ENCODE assay signal across 1 cellular context in the genomic region with DNA sequence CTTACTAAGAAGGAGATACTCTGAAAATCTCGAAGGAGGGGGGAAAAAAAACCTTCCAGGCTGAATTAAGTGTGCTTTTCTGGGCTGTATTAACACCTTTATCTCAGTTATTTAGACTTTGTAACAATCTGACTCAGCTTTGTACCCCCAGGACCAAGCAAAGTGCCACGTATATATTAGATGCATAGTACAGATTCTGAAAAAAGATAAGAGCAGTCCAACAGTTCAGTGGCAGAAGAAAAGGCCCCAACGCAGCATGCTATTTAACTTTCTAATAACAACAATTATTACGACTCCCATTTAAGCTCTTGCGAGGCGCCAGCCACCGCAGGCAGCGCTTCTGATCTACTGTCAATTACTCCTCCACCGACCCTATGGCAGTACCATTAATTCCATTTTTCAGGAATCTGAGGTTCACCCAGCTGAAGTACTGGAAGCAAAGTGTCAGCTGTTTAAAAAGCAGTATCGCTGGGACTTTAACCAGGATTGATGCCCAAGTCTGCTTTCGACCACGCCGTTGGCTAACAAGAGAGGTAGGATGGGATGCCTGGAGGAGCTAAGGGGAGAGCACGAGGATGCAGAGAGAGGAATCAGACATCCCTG.
TF ChIP-seq lines count a peak whose summit lies in the region.

No MANE protein-coding gene starts in this region.

TF ChIP-seq in HepG2, 621 proteins besides CTCF, POLR2A, EP300 and RAD21 (continues in another document):
- TF ChIP-seq CHCHD3 (CRISPR knock-in tag; IDR thresholded peaks at IDR 0.05), result 0 out of 2 replicates have a peak, but pooled peaks have one; percentile 22
- no peak for TF ChIP-seq ZNF570 (CRISPR knock-in tag; IDR thresholded peaks at IDR 0.05; ENCODE audit: borderline replicate concordance)
- TF ChIP-seq ETV5 (CRISPR knock-in tag; IDR thresholded peaks at IDR 0.05; ENCODE audit: borderline replicate concordance), result no peak
- no peak for TF ChIP-seq AGO1 (IDR thresholded peaks at IDR 0.05; ENCODE audit: low read depth, low read length, poor library complexity, severe bottlenecking)
- peak; percentile 19; the same call in 1 of the 2 replicates for TF ChIP-seq ZNF777 (CRISPR knock-in tag; IDR thresholded peaks at IDR 0.05)
- peak; percentile 13; the same call in 1 of the 2 replicates for TF ChIP-seq ZNF788 (CRISPR knock-in tag; IDR thresholded peaks at IDR 0.05; ENCODE audit: borderline replicate concordance)
- TF ChIP-seq SRF (IDR thresholded peaks at IDR 0.05; ENCODE audit: low read depth, low read length), result no peak
- 0 out of 2 replicates have a peak, but pooled peaks have one; percentile 26 for TF ChIP-seq FOXC1 (CRISPR knock-in tag; IDR thresholded peaks at IDR 0.05; ENCODE audit: borderline replicate concordance)
- TF ChIP-seq, protein P1, sequence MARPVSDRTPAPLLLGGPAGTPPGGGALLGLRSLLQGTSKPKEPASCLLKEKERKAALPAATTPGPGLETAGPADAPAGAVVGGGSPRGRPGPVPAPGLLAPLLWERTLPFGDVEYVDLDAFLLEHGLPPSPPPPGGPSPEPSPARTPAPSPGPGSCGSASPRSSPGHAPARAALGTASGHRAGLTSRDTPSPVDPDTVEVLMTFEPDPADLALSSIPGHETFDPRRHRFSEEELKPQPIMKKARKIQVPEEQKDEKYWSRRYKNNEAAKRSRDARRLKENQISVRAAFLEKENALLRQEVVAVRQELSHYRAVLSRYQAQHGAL (CRISPR knock-in tag; IDR thresholded peaks at IDR 0.05; ENCODE audit: not compliant biosample characterization), result peak; percentile 38
- TF ChIP-seq, protein P2, sequence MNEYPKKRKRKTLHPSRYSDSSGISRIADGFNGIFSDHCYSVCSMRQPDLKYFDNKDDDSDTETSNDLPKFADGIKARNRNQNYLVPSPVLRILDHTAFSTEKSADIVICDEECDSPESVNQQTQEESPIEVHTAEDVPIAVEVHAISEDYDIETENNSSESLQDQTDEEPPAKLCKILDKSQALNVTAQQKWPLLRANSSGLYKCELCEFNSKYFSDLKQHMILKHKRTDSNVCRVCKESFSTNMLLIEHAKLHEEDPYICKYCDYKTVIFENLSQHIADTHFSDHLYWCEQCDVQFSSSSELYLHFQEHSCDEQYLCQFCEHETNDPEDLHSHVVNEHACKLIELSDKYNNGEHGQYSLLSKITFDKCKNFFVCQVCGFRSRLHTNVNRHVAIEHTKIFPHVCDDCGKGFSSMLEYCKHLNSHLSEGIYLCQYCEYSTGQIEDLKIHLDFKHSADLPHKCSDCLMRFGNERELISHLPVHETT (CRISPR knock-in tag; conservative IDR thresholded peaks at IDR 0.05), result 0 out of 2 replicates have a peak, but pooled peaks have one; percentile 12
- TF ChIP-seq LCORL (IDR thresholded peaks at IDR 0.05), result no peak
- peak; percentile 22; the same call in 1 of the 2 replicates for TF ChIP-seq LCORL (CRISPR knock-in tag; IDR thresholded peaks at IDR 0.05)
- no peak for TF ChIP-seq ZNF496 (CRISPR knock-in tag; IDR thresholded peaks at IDR 0.05; ENCODE audit: insufficient replicate concordance)
- 0 out of 2 replicates have a peak, but pooled peaks have one; percentile 19 for TF ChIP-seq TOPORS (CRISPR knock-in tag; IDR thresholded peaks at IDR 0.05)
- no peak for TF ChIP-seq POLR2AphosphoS2 (IDR thresholded peaks at IDR 0.05; ENCODE audit: low read depth, low read length)
- TF ChIP-seq, protein P3, sequence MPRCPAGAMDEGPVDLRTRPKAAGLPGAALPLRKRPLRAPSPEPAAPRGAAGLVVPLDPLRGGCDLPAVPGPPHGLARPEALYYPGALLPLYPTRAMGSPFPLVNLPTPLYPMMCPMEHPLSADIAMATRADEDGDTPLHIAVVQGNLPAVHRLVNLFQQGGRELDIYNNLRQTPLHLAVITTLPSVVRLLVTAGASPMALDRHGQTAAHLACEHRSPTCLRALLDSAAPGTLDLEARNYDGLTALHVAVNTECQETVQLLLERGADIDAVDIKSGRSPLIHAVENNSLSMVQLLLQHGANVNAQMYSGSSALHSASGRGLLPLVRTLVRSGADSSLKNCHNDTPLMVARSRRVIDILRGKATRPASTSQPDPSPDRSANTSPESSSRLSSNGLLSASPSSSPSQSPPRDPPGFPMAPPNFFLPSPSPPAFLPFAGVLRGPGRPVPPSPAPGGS (CRISPR knock-in tag; IDR thresholded peaks at IDR 0.05), result peak; percentile 32; the same call in 1 of the 2 replicates
- TF ChIP-seq NCOA5 (CRISPR knock-in tag; IDR thresholded peaks at IDR 0.05), result no peak
- no peak for TF ChIP-seq ZFP36L2 (CRISPR knock-in tag; IDR thresholded peaks at IDR 0.05)
- 0 out of 2 replicates have a peak, but pooled peaks have one; percentile 6 for TF ChIP-seq GATAD2A (CRISPR knock-in tag; IDR thresholded peaks at IDR 0.05)
- no peak for TF ChIP-seq HDAC2 (CRISPR knock-in tag; IDR thresholded peaks at IDR 0.05)
- TF ChIP-seq SCMH1 (CRISPR knock-in tag; IDR thresholded peaks at IDR 0.05; ENCODE audit: borderline replicate concordance), result no peak
- no peak for TF ChIP-seq ATF7-NPFF (CRISPR knock-in tag; IDR thresholded peaks at IDR 0.05; ENCODE audit: low read depth)
- TF ChIP-seq MAFF (IDR thresholded peaks at IDR 0.05; ENCODE audit: low read depth, low read length), result no peak
- peak; percentile 46; the same call in 1 of the 2 replicates for TF ChIP-seq ARID2 (CRISPR knock-in tag; IDR thresholded peaks at IDR 0.05; ENCODE audit: borderline replicate concordance)
- no peak for TF ChIP-seq ZNF550 (CRISPR knock-in tag; IDR thresholded peaks at IDR 0.05; ENCODE audit: borderline replicate concordance)
- TF ChIP-seq, protein P4, sequence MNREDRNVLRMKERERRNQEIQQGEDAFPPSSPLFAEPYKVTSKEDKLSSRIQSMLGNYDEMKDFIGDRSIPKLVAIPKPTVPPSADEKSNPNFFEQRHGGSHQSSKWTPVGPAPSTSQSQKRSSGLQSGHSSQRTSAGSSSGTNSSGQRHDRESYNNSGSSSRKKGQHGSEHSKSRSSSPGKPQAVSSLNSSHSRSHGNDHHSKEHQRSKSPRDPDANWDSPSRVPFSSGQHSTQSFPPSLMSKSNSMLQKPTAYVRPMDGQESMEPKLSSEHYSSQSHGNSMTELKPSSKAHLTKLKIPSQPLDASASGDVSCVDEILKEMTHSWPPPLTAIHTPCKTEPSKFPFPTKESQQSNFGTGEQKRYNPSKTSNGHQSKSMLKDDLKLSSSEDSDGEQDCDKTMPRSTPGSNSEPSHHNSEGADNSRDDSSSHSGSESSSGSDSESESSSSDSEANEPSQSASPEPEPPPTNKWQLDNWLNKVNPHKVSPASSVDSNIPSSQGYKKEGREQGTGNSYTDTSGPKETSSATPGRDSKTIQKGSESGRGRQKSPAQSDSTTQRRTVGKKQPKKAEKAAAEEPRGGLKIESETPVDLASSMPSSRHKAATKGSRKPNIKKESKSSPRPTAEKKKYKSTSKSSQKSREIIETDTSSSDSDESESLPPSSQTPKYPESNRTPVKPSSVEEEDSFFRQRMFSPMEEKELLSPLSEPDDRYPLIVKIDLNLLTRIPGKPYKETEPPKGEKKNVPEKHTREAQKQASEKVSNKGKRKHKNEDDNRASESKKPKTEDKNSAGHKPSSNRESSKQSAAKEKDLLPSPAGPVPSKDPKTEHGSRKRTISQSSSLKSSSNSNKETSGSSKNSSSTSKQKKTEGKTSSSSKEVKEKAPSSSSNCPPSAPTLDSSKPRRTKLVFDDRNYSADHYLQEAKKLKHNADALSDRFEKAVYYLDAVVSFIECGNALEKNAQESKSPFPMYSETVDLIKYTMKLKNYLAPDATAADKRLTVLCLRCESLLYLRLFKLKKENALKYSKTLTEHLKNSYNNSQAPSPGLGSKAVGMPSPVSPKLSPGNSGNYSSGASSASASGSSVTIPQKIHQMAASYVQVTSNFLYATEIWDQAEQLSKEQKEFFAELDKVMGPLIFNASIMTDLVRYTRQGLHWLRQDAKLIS (CRISPR knock-in tag; IDR thresholded peaks at IDR 0.05), result 0 out of 2 replicates have a peak, but pooled peaks have one; percentile 12
- peak; percentile 20 for TF ChIP-seq ASH2L (IDR thresholded peaks at IDR 0.05; ENCODE audit: insufficient read length, low read depth, low read length)
- 0 out of 2 replicates have a peak, but pooled peaks have one; percentile 1 for TF ChIP-seq ZNF776 (CRISPR knock-in tag; IDR thresholded peaks at IDR 0.05)
- TF ChIP-seq ZNF549 (CRISPR knock-in tag; IDR thresholded peaks at IDR 0.05), result no peak
- TF ChIP-seq, protein P5, sequence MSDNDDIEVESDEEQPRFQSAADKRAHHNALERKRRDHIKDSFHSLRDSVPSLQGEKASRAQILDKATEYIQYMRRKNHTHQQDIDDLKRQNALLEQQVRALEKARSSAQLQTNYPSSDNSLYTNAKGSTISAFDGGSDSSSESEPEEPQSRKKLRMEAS (IDR thresholded peaks at IDR 0.05), result peak; percentile 28; the same call in 1 of the 2 replicates
- no peak for TF ChIP-seq ZNF781 (CRISPR knock-in tag; IDR thresholded peaks at IDR 0.05; ENCODE audit: borderline replicate concordance, not compliant biosample characterization)
- no peak for TF ChIP-seq YEATS4 (CRISPR knock-in tag; IDR thresholded peaks at IDR 0.05; ENCODE audit: borderline replicate concordance)
- TF ChIP-seq THYN1 (CRISPR knock-in tag; IDR thresholded peaks at IDR 0.05; ENCODE audit: borderline replicate concordance, low read depth), result no peak
- TF ChIP-seq ZNF124 (CRISPR knock-in tag; IDR thresholded peaks at IDR 0.05), result no peak
- no peak for TF ChIP-seq ZNF10 (CRISPR knock-in tag; IDR thresholded peaks at IDR 0.05; ENCODE audit: borderline replicate concordance, low read depth)
- TF ChIP-seq GATAD1 (CRISPR knock-in tag; IDR thresholded peaks at IDR 0.05), result 0 out of 2 replicates have a peak, but pooled peaks have one; percentile 14
- TF ChIP-seq FOXA3 (CRISPR knock-in tag; IDR thresholded peaks at IDR 0.05), result no peak
- TF ChIP-seq REPIN1 (CRISPR knock-in tag; IDR thresholded peaks at IDR 0.05; ENCODE audit: borderline replicate concordance, low read depth), result no peak
- TF ChIP-seq, protein P6, sequence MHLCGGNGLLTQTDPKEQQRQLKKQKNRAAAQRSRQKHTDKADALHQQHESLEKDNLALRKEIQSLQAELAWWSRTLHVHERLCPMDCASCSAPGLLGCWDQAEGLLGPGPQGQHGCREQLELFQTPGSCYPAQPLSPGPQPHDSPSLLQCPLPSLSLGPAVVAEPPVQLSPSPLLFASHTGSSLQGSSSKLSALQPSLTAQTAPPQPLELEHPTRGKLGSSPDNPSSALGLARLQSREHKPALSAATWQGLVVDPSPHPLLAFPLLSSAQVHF (CRISPR knock-in tag; IDR thresholded peaks at IDR 0.05), result no peak
- TF ChIP-seq TGIF2 (CRISPR knock-in tag; IDR thresholded peaks at IDR 0.05), result no peak
- TF ChIP-seq, protein P7, sequence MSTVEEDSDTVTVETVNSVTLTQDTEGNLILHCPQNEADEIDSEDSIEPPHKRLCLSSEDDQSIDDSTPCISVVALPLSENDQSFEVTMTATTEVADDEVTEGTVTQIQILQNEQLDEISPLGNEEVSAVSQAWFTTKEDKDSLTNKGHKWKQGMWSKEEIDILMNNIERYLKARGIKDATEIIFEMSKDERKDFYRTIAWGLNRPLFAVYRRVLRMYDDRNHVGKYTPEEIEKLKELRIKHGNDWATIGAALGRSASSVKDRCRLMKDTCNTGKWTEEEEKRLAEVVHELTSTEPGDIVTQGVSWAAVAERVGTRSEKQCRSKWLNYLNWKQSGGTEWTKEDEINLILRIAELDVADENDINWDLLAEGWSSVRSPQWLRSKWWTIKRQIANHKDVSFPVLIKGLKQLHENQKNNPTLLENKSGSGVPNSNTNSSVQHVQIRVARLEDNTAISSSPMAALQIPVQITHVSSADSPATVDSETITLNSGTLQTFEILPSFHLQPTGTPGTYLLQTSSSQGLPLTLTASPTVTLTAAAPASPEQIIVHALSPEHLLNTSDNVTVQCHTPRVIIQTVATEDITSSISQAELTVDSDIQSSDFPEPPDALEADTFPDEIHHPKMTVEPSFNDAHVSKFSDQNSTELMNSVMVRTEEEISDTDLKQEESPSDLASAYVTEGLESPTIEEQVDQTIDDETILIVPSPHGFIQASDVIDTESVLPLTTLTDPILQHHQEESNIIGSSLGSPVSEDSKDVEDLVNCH (CRISPR knock-in tag; IDR thresholded peaks at IDR 0.05), result no peak
- TF ChIP-seq KDM3A (CRISPR knock-in tag; IDR thresholded peaks at IDR 0.05; ENCODE audit: low read depth), result 0 out of 2 replicates have a peak, but pooled peaks have one; percentile 8
- no peak for TF ChIP-seq RNF2 (conservative IDR thresholded peaks at IDR 0.05; ENCODE audit: low read depth)
- TF ChIP-seq ZNF263 (CRISPR knock-in tag; IDR thresholded peaks at IDR 0.05), result peak; percentile 93
- TF ChIP-seq ZNF773 (CRISPR knock-in tag; IDR thresholded peaks at IDR 0.05; ENCODE audit: borderline replicate concordance), result 0 out of 2 replicates have a peak, but pooled peaks have one; percentile 25
- 0 out of 2 replicates have a peak, but pooled peaks have one; percentile 20 for TF ChIP-seq ZSCAN31 (CRISPR knock-in tag; IDR thresholded peaks at IDR 0.05; ENCODE audit: low read depth)
- TF ChIP-seq, protein P8, sequence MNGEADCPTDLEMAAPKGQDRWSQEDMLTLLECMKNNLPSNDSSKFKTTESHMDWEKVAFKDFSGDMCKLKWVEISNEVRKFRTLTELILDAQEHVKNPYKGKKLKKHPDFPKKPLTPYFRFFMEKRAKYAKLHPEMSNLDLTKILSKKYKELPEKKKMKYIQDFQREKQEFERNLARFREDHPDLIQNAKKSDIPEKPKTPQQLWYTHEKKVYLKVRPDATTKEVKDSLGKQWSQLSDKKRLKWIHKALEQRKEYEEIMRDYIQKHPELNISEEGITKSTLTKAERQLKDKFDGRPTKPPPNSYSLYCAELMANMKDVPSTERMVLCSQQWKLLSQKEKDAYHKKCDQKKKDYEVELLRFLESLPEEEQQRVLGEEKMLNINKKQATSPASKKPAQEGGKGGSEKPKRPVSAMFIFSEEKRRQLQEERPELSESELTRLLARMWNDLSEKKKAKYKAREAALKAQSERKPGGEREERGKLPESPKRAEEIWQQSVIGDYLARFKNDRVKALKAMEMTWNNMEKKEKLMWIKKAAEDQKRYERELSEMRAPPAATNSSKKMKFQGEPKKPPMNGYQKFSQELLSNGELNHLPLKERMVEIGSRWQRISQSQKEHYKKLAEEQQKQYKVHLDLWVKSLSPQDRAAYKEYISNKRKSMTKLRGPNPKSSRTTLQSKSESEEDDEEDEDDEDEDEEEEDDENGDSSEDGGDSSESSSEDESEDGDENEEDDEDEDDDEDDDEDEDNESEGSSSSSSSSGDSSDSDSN (CRISPR knock-in tag; IDR thresholded peaks at IDR 0.05), result no peak
- no peak for TF ChIP-seq HES4 (CRISPR knock-in tag; IDR thresholded peaks at IDR 0.05; ENCODE audit: borderline replicate concordance)
- TF ChIP-seq ZNF546 (CRISPR knock-in tag; conservative IDR thresholded peaks at IDR 0.05), result no peak
- TF ChIP-seq ZKSCAN1 (IDR thresholded peaks at IDR 0.05; ENCODE audit: low read length), result no peak
- TF ChIP-seq ARHGAP35 (CRISPR knock-in tag; IDR thresholded peaks at IDR 0.05; ENCODE audit: borderline replicate concordance), result no peak
- TF ChIP-seq CCDC6 (CRISPR knock-in tag; IDR thresholded peaks at IDR 0.05), result 0 out of 2 replicates have a peak, but pooled peaks have one; percentile 24
- TF ChIP-seq PHF20 (CRISPR knock-in tag; IDR thresholded peaks at IDR 0.05), result no peak
